1 cellular context compared by ENCODE assay signal in the genomic region with DNA sequence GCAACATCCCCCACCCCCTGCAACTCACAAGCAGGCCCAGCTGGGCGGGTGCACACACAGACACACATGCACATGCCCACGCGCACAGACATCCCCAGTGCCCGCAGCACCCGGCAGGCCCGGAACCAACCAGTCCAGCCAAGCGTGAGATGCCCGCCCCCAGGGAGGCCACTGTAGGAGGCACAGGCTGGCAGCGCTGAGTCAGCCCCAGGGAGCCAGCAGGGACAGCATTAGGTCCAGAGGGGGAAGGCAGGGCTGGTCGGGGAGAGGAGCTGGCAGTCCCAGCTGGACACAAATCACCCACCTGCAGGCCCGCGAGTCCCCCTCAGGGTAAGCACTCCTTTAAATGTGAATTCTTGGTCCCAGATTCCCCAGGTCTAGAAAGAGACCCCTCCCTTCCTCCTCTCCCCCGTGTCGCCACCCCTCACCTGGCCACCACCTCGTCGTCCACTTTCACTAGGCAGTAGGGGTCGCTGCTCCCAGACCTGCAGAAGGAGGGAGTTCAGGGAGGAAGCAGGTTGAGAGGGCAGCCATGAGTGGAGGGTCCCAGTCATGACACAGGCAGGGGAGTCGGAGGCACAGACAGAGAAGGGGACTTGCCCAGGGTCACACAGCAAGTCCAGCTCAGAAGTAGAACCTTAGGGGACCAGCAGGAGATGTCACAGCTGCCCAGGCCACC.
TF ChIP-seq lines count a peak whose summit lies in the region.

No MANE protein-coding gene starts in this region.

TF ChIP-seq in neural cell, 6 proteins besides CTCF, POLR2A, EP300 and RAD21:
- TF ChIP-seq, protein P1, sequence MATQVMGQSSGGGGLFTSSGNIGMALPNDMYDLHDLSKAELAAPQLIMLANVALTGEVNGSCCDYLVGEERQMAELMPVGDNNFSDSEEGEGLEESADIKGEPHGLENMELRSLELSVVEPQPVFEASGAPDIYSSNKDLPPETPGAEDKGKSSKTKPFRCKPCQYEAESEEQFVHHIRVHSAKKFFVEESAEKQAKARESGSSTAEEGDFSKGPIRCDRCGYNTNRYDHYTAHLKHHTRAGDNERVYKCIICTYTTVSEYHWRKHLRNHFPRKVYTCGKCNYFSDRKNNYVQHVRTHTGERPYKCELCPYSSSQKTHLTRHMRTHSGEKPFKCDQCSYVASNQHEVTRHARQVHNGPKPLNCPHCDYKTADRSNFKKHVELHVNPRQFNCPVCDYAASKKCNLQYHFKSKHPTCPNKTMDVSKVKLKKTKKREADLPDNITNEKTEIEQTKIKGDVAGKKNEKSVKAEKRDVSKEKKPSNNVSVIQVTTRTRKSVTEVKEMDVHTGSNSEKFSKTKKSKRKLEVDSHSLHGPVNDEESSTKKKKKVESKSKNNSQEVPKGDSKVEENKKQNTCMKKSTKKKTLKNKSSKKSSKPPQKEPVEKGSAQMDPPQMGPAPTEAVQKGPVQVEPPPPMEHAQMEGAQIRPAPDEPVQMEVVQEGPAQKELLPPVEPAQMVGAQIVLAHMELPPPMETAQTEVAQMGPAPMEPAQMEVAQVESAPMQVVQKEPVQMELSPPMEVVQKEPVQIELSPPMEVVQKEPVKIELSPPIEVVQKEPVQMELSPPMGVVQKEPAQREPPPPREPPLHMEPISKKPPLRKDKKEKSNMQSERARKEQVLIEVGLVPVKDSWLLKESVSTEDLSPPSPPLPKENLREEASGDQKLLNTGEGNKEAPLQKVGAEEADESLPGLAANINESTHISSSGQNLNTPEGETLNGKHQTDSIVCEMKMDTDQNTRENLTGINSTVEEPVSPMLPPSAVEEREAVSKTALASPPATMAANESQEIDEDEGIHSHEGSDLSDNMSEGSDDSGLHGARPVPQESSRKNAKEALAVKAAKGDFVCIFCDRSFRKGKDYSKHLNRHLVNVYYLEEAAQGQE (IDR thresholded peaks at IDR 0.05; ENCODE audit: borderline replicate concordance): no peak
- TF ChIP-seq POLR2AphosphoS5 (IDR thresholded peaks at IDR 0.05) (no peak), MXI1 (conservative IDR thresholded peaks at IDR 0.05; ENCODE audit: poor library complexity, severe bottlenecking) (no peak)
